8 cellular contexts compared by ENCODE assay signal in the genomic region with DNA sequence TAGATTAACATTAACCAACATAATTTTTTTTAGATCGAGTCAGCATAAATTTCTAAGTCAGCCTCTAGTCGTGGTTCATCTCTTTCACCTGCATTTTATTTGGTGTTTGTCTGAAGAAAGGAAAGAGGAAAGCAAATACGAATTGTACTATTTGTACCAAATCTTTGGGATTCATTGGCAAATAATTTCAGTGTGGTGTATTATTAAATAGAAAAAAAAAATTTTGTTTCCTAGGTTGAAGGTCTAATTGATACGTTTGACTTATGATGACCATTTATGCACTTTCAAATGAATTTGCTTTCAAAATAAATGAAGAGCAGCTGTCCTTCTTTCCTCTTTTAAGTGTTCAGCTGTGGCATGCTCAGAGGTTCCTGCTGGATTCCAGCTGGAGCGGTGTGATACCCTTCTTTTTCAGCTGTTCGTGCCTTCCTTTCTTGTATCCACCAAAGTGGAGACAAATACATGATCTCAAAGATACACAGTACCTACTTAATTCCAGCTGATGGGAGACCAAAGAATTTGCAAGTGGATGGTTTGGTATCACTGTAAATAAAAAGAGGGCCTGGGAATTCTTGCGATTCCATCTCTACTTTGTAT. TPM values are rescaled to one million over a fixed set of nuclear protein-coding genes. Genes with fewer than 3 reads are reported as not detected.
A peak's percentile ranks its signal among the peaks of the same experiment; 100 is the strongest.
DNase-seq lines count a peak whose midpoint lies in the region; ATAC-seq and TF ChIP-seq lines count a peak whose summit lies in the region.
"Not testable (repeated sequence)": the region's sequence is repeated elsewhere in the genome, so short reads cannot be mapped to it uniquely, and the experiment has no call there.

No MANE protein-coding gene starts in this region.

- peak overlapping the region in 6 of 11 experiments; percentile 93 to 100 (median 98); a peak in 10 of 22 replicates for H3K27ac ChIP-seq in BLaER1 treated with 17β-estradiol and CSF1 and Interleukin-3, amounts not matched to agents 10 nM and 100 nM
- H3K27ac ChIP-seq in HEK293 (ENCODE audit: extremely low read depth, low read depth, low read length); iPS-18a (ENCODE audit: low read length): not testable (repeated sequence)
- H3K27ac ChIP-seq in stomach, result peak overlapping the region; percentile 81 to 100 (median 96)

- peaks cover 33 to 56% (median 43%) of the 10 kb centered on the region in 10 experiments for H3K4me1 ChIP-seq in BLaER1 treated with 17β-estradiol and CSF1 and Interleukin-3, amounts not matched to agents 10 nM and 100 nM
- H3K4me1 ChIP-seq in HEK293 (ENCODE audit: control insufficient read depth, insufficient read depth, low read length), result peaks cover 37% of the 10 kb centered on the region
- peaks cover 30% of the 10 kb centered on the region for H3K4me1 ChIP-seq in iPS-18a (ENCODE audit: control insufficient read depth, low read depth, low read length)
- H3K4me1 ChIP-seq in stomach, result peaks cover 14 to 66% (median 42%) of the 10 kb centered on the region in 4 donors

- H3K27me3 ChIP-seq in BLaER1 treated with 17β-estradiol and CSF1 and Interleukin-3, amounts not matched to agents 10 nM and 100 nM; iPS-18a (ENCODE audit: control insufficient read depth, insufficient read depth, low read length); stomach: not testable (repeated sequence)

- H3K9ac ChIP-seq in BLaER1 treated with 17β-estradiol and CSF1 and Interleukin-3, amounts not matched to agents 10 nM and 100 nM, result peak overlapping the region in 6 of 11 experiments; percentile 92 to 100 (median 98); a peak in 10 of 22 replicates
- not testable (repeated sequence) for H3K9ac ChIP-seq in iPS-18a (ENCODE audit: low read length)

- TF ChIP-seq POLR2A in stomach (IDR thresholded peaks at IDR 0.05), result not testable (repeated sequence)

- H3K4me2 ChIP-seq in BLaER1 treated with 17β-estradiol and CSF1 and Interleukin-3, amounts not matched to agents 10 nM and 100 nM, result peak overlapping the region in 7 of 11 experiments; percentile 80 to 94 (median 87); a peak in 11 of 22 replicates

- H3K9me3 ChIP-seq in BLaER1 treated with 17β-estradiol and CSF1 and Interleukin-3, amounts not matched to agents 10 nM and 100 nM (replicated peaks in 1 of 11); HEK293 (ENCODE audit: control insufficient read depth, insufficient read depth, low read depth, low read length); iPS-18a (ENCODE audit: control insufficient read depth, low read depth, low read length); stomach: not testable (repeated sequence)

- not testable (repeated sequence) for TF ChIP-seq EP300 in stomach (IDR thresholded peaks at IDR 0.05)

- CTCF ChIA-PET in HEK293 (lab: Yijun Ruan, JAX), result interaction anchor here (0.6 to 7.7 kb wide), 4 partner anchors 9 to 302 kb away, joined by 3 to 73 read pairs (median 4); no protein-coding TSS in a partner anchor

- peak overlapping the region in 6 of 10 experiments; percentile 70 to 91 (median 85); a peak in 10 of 20 replicates for H3K4me3 ChIP-seq in BLaER1 treated with 17β-estradiol and CSF1 and Interleukin-3, amounts not matched to agents 10 nM and 100 nM
- peak overlapping the region; percentile 70; the same call in 1 of the 2 replicates for H3K4me3 ChIP-seq in HEK293 (ENCODE audit: low read depth, low read length)
- peak overlapping the region; percentile 98 for H3K4me3 ChIP-seq in iPS-18a (ENCODE audit: low read length)
- peak overlapping the region; percentile 56 to 78 (median 64) for H3K4me3 ChIP-seq in stomach

- peak overlapping the region; percentile 95 for H3K4me3 Mint-ChIP-seq in T-helper 1 cell treated with Interleukin-12 subunit alpha and Interleukin-12 subunit beta and Interleukin-4 antibody, amounts not matched to agents 30 μg/mL and 1 μg/mL, for 36 hours
- peak overlapping the region; percentile 99 for H3K4me3 Mint-ChIP-seq in activated naive CD8-positive, alpha-beta T cell treated with anti-CD3 and anti-CD28 coated beads for 36 hours
- H3K4me3 Mint-ChIP-seq in effector memory CD8-positive, alpha-beta T cell, result peak overlapping the region; percentile 99 to 100
- not testable (repeated sequence) for H3K4me3 Mint-ChIP-seq in nephron progenitor cell

- H3K36me3 ChIP-seq in BLaER1 treated with 17β-estradiol and CSF1 and Interleukin-3, amounts not matched to agents 10 nM and 100 nM, result peaks cover 28 to 46% (median 41%) of the 10 kb centered on the region in 11 experiments
- H3K36me3 ChIP-seq in HEK293 (ENCODE audit: control insufficient read depth in 2 of 2, insufficient read depth in 1 of 2, low read length in 2 of 2) (peaks cover 0 to 27% of the 10 kb centered on the region in 2 experiments; a peak in 1 of 3 replicates), iPS-18a (ENCODE audit: control insufficient read depth, low read depth, low read length) (peaks cover 11% of the 10 kb centered on the region), stomach (peaks cover 5 to 29% (median 17%) of the 10 kb centered on the region in 4 donors)

- not testable (repeated sequence) for DNase-seq in activated naive CD8-positive, alpha-beta T cell treated with anti-CD3 and anti-CD28 coated beads for 36 hours; effector memory CD8-positive, alpha-beta T cell; nephron progenitor cell; stomach

- POLR2A ChIA-PET in HEK293 (lab: Yijun Ruan, JAX), result interaction anchor here (0.7 to 4.5 kb wide), 6 partner anchors 10 to 87 kb away, joined by 3 to 23 read pairs (median 6); no protein-coding TSS in a partner anchor

- H3K27ac Mint-ChIP-seq in T-helper 1 cell treated with Interleukin-12 subunit alpha and Interleukin-12 subunit beta and Interleukin-4 antibody, amounts not matched to agents 30 μg/mL and 1 μg/mL, for 36 hours, result peak overlapping the region; percentile 96
- peak overlapping the region; percentile 100 for H3K27ac Mint-ChIP-seq in activated naive CD8-positive, alpha-beta T cell treated with anti-CD3 and anti-CD28 coated beads for 36 hours
- H3K27ac Mint-ChIP-seq in effector memory CD8-positive, alpha-beta T cell, result peak overlapping the region; percentile 98 to 99
- H3K27ac Mint-ChIP-seq in nephron progenitor cell, result peak overlapping the region; percentile 22

- peaks cover 55% of the 10 kb centered on the region for H3K36me3 Mint-ChIP-seq in T-helper 1 cell treated with Interleukin-12 subunit alpha and Interleukin-12 subunit beta and Interleukin-4 antibody, amounts not matched to agents 30 μg/mL and 1 μg/mL, for 36 hours (ENCODE audit: low read depth)
- H3K36me3 Mint-ChIP-seq in activated naive CD8-positive, alpha-beta T cell treated with anti-CD3 and anti-CD28 coated beads for 36 hours, result peaks cover 56% of the 10 kb centered on the region
- H3K36me3 Mint-ChIP-seq in effector memory CD8-positive, alpha-beta T cell (ENCODE audit: insufficient read depth), result peaks cover 69% of the 10 kb centered on the region
- peaks cover 23% of the 10 kb centered on the region for H3K36me3 Mint-ChIP-seq in nephron progenitor cell (ENCODE audit: low read depth)

- 39 to 55% (median 46%) methylated on average over 7 of the region's 7 CpGs for WGBS in stomach, 5 donors

- peaks cover 49% of the 10 kb centered on the region for H3K4me1 Mint-ChIP-seq in T-helper 1 cell treated with Interleukin-12 subunit alpha and Interleukin-12 subunit beta and Interleukin-4 antibody, amounts not matched to agents 30 μg/mL and 1 μg/mL, for 36 hours (ENCODE audit: low read depth)
- peaks cover 76% of the 10 kb centered on the region for H3K4me1 Mint-ChIP-seq in activated naive CD8-positive, alpha-beta T cell treated with anti-CD3 and anti-CD28 coated beads for 36 hours
- peaks cover 55% of the 10 kb centered on the region in 2 donors for H3K4me1 Mint-ChIP-seq in effector memory CD8-positive, alpha-beta T cell (ENCODE audit: low read depth in 2 of 2)
- H3K4me1 Mint-ChIP-seq in nephron progenitor cell, result peaks cover 69% of the 10 kb centered on the region

- H3K27me3 Mint-ChIP-seq in T-helper 1 cell treated with Interleukin-12 subunit alpha and Interleukin-12 subunit beta and Interleukin-4 antibody, amounts not matched to agents 30 μg/mL and 1 μg/mL, for 36 hours (ENCODE audit: low read depth); effector memory CD8-positive, alpha-beta T cell; nephron progenitor cell (ENCODE audit: low read depth, poor library complexity): not testable (repeated sequence)
- peaks cover 44% of the 10 kb centered on the region for H3K27me3 Mint-ChIP-seq in activated naive CD8-positive, alpha-beta T cell treated with anti-CD3 and anti-CD28 coated beads for 36 hours

- TF ChIP-seq CTCF in HEK293 (tag by site-specific recombination; IDR thresholded peaks at IDR 0.05); nephron progenitor cell (IDR thresholded peaks at IDR 0.05); stomach (IDR thresholded peaks at IDR 0.05): not testable (repeated sequence)

- intact Hi-C loops in stomach (cut with DNase I; ENCODE audit: low total_unique reads), result not testable (repeated sequence)

- not testable (repeated sequence) for H3K9me3 Mint-ChIP-seq in T-helper 1 cell treated with Interleukin-12 subunit alpha and Interleukin-12 subunit beta and Interleukin-4 antibody, amounts not matched to agents 30 μg/mL and 1 μg/mL, for 36 hours; activated naive CD8-positive, alpha-beta T cell treated with anti-CD3 and anti-CD28 coated beads for 36 hours; effector memory CD8-positive, alpha-beta T cell; nephron progenitor cell

- ATAC-seq in effector memory CD8-positive, alpha-beta T cell (replicated peaks), result not testable (repeated sequence)

- peaks cover 0 to 57% (median 18%) of the 10 kb centered on the region in 11 experiments; a peak in 11 of 22 replicates for H4K20me1 ChIP-seq in BLaER1 treated with 17β-estradiol and CSF1 and Interleukin-3, amounts not matched to agents 10 nM and 100 nM

RNA-seq across cellular contexts. Expression of gene TUBD1, which starts 51.0 kb away (rescaled TPM):
- total RNA-seq in activated naive CD8-positive, alpha-beta T cell treated with anti-CD3 and anti-CD28 coated beads for 36 hours, result 1 to 10 TPM; 7.6 to 7.8 TPM
- 10 to 100 TPM in 4 of 5 donors, not detected in 1; 10.1 to 28.6 (median 15.1) TPM for total RNA-seq in stomach
- polyA plus RNA-seq in stomach, result 10 to 100 TPM in 1 of 3 donors, 1 to 10 TPM in 2; 5.9 to 15.3 (median 7.5) TPM

RNA-seq across cellular contexts. Expression of gene RPS6KB1, which starts 51.2 kb away (rescaled TPM):
- 10 to 100 TPM; 47.9 to 61.6 TPM for total RNA-seq in activated naive CD8-positive, alpha-beta T cell treated with anti-CD3 and anti-CD28 coated beads for 36 hours
- total RNA-seq in stomach, result 100 to 1,000 TPM in 1 of 5 donors, 10 to 100 TPM in 4; 26.3 to 129 (median 62.6) TPM
- 10 to 100 TPM in 1 of 3 donors, 1 to 10 TPM in 2; 9.4 to 14.8 (median 9.7) TPM for polyA plus RNA-seq in stomach

Comparison
In these comparisons a context has a peak if more than half of its experiments do, and no peak if none do; other contexts are left out.
1. H3K27ac Mint-ChIP-seq: peak in every context shown above with its lines; median percentile 100 in activated naive CD8-positive, alpha-beta T cell treated with anti-CD3 and anti-CD28 coated beads for 36 hours; 98 in effector memory CD8-positive, alpha-beta T cell; 96 in T-helper 1 cell treated with Interleukin-12 subunit alpha and Interleukin-12 subunit beta and Interleukin-4 antibody, amounts not matched to agents 30 μg/mL and 1 μg/mL, for 36 hours; 22 in nephron progenitor cell.